Comparison of ENCODE assay signal across 1 cellular context in the genomic region with DNA sequence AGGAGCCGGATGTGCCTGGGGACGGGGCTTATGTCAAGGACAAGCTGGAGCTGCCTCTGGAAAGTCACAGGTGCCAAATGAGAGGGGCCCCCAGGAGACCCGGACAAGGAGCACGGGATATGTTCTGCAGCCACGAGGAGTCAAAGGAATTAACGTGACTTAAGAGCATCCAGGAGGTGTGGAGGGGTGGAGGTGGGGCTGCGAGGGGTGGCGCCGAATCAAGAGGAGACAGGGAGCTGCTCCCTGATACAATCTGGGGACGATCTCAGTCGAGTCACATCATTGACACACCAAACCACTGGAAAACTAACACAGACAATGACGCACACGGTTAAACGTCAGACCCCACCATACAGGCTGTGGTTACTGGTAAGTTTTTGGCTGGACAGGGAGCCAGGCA.
TF ChIP-seq lines count a peak whose summit lies in the region.

No MANE protein-coding gene starts in this region.

TF ChIP-seq in K562, 482 proteins besides CTCF, POLR2A, EP300 and RAD21 (continued from another document and continues in another):
- TF ChIP-seq, protein P1, sequence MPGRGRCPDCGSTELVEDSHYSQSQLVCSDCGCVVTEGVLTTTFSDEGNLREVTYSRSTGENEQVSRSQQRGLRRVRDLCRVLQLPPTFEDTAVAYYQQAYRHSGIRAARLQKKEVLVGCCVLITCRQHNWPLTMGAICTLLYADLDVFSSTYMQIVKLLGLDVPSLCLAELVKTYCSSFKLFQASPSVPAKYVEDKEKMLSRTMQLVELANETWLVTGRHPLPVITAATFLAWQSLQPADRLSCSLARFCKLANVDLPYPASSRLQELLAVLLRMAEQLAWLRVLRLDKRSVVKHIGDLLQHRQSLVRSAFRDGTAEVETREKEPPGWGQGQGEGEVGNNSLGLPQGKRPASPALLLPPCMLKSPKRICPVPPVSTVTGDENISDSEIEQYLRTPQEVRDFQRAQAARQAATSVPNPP (IDR thresholded peaks at IDR 0.05; ENCODE audit: borderline replicate concordance, insufficient read depth, insufficient read length) = no peak
- no peak for TF ChIP-seq ZNF146 (CRISPR knock-in tag; IDR thresholded peaks at IDR 0.05; ENCODE audit: unreplicated experiment)
- no peak for TF ChIP-seq ZFPM2 (CRISPR knock-in tag; IDR thresholded peaks at IDR 0.05)
- TF ChIP-seq ZNF12 (CRISPR knock-in tag; IDR thresholded peaks at IDR 0.05) = peak; percentile 42; the same call in 1 of the 2 replicates
- TF ChIP-seq ZBTB12 (CRISPR knock-in tag; IDR thresholded peaks at IDR 0.05) = peak; percentile 45; the same call in 1 of the 2 replicates
- TF ChIP-seq TRIM24 (IDR thresholded peaks at IDR 0.05) = no peak
- no peak for TF ChIP-seq ADNP (tag; IDR thresholded peaks at IDR 0.05)
- no peak for TF ChIP-seq TAF9B (IDR thresholded peaks at IDR 0.05; ENCODE audit: partially characterized antibody)
- TF ChIP-seq, protein P2, sequence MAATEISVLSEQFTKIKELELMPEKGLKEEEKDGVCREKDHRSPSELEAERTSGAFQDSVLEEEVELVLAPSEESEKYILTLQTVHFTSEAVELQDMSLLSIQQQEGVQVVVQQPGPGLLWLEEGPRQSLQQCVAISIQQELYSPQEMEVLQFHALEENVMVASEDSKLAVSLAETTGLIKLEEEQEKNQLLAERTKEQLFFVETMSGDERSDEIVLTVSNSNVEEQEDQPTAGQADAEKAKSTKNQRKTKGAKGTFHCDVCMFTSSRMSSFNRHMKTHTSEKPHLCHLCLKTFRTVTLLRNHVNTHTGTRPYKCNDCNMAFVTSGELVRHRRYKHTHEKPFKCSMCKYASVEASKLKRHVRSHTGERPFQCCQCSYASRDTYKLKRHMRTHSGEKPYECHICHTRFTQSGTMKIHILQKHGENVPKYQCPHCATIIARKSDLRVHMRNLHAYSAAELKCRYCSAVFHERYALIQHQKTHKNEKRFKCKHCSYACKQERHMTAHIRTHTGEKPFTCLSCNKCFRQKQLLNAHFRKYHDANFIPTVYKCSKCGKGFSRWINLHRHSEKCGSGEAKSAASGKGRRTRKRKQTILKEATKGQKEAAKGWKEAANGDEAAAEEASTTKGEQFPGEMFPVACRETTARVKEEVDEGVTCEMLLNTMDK (IDR thresholded peaks at IDR 0.05; ENCODE audit: borderline replicate concordance, insufficient read depth, low read depth, low read length, poor library complexity, severe bottlenecking) = no peak
- peak; percentile 94 for TF ChIP-seq CREM (IDR thresholded peaks at IDR 0.05; ENCODE audit: low read depth)
- no peak for TF ChIP-seq ZNF696 (CRISPR knock-in tag; conservative IDR thresholded peaks at IDR 0.05)
- no peak for TF ChIP-seq ILK (tag; IDR thresholded peaks at IDR 0.05; ENCODE audit: borderline replicate concordance, low read depth)
- TF ChIP-seq ZNF274 (IDR thresholded peaks at IDR 0.05; ENCODE audit: borderline replicate concordance, low read depth, low read length) = no peak
- TF ChIP-seq KLF13 (tag; IDR thresholded peaks at IDR 0.05; ENCODE audit: borderline replicate concordance, low read depth) = no peak
- no peak for TF ChIP-seq CEBPB (tag; IDR thresholded peaks at IDR 0.05)
- TF ChIP-seq TSC22D4 (tag; IDR thresholded peaks at IDR 0.05) = no peak
- TF ChIP-seq, protein P3, sequence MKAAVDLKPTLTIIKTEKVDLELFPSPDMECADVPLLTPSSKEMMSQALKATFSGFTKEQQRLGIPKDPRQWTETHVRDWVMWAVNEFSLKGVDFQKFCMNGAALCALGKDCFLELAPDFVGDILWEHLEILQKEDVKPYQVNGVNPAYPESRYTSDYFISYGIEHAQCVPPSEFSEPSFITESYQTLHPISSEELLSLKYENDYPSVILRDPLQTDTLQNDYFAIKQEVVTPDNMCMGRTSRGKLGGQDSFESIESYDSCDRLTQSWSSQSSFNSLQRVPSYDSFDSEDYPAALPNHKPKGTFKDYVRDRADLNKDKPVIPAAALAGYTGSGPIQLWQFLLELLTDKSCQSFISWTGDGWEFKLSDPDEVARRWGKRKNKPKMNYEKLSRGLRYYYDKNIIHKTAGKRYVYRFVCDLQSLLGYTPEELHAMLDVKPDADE (conservative IDR thresholded peaks at IDR 0.05; ENCODE audit: control insufficient read depth, low read depth, low read length) = no peak
- no peak for TF ChIP-seq NFATC3 (IDR thresholded peaks at IDR 0.05)
- no peak for TF ChIP-seq RBM25 (IDR thresholded peaks at IDR 0.05; ENCODE audit: low read depth, low read length, severe bottlenecking)
- TF ChIP-seq IFI16 (CRISPR knock-in tag; IDR thresholded peaks at IDR 0.05) = no peak
- TF ChIP-seq, protein P4, sequence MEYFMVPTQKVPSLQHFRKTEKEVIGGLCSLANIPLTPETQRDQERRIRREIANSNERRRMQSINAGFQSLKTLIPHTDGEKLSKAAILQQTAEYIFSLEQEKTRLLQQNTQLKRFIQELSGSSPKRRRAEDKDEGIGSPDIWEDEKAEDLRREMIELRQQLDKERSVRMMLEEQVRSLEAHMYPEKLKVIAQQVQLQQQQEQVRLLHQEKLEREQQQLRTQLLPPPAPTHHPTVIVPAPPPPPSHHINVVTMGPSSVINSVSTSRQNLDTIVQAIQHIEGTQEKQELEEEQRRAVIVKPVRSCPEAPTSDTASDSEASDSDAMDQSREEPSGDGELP (CRISPR knock-in tag; IDR thresholded peaks at IDR 0.05; ENCODE audit: borderline replicate concordance) = no peak
- TF ChIP-seq, protein P5, sequence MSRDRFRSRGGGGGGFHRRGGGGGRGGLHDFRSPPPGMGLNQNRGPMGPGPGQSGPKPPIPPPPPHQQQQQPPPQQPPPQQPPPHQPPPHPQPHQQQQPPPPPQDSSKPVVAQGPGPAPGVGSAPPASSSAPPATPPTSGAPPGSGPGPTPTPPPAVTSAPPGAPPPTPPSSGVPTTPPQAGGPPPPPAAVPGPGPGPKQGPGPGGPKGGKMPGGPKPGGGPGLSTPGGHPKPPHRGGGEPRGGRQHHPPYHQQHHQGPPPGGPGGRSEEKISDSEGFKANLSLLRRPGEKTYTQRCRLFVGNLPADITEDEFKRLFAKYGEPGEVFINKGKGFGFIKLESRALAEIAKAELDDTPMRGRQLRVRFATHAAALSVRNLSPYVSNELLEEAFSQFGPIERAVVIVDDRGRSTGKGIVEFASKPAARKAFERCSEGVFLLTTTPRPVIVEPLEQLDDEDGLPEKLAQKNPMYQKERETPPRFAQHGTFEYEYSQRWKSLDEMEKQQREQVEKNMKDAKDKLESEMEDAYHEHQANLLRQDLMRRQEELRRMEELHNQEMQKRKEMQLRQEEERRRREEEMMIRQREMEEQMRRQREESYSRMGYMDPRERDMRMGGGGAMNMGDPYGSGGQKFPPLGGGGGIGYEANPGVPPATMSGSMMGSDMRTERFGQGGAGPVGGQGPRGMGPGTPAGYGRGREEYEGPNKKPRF (IDR thresholded peaks at IDR 0.05; ENCODE audit: low read depth, low read length) = no peak
- no peak for TF ChIP-seq CREBBP (IDR thresholded peaks at IDR 0.05; ENCODE audit: low read depth, low read length)
- TF ChIP-seq, protein P6, sequence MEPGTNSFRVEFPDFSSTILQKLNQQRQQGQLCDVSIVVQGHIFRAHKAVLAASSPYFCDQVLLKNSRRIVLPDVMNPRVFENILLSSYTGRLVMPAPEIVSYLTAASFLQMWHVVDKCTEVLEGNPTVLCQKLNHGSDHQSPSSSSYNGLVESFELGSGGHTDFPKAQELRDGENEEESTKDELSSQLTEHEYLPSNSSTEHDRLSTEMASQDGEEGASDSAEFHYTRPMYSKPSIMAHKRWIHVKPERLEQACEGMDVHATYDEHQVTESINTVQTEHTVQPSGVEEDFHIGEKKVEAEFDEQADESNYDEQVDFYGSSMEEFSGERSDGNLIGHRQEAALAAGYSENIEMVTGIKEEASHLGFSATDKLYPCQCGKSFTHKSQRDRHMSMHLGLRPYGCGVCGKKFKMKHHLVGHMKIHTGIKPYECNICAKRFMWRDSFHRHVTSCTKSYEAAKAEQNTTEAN (CRISPR knock-in tag; IDR thresholded peaks at IDR 0.05) = no peak
- TF ChIP-seq JUND (IDR thresholded peaks at IDR 0.05; ENCODE audit: borderline replicate concordance, low read depth, low read length) = peak; percentile 59; the same call in 1 of the 2 replicates
- peak; percentile 28; the same call in 1 of the 3 replicates for TF ChIP-seq JUND (tag; IDR thresholded peaks at IDR 0.05; ENCODE audit: borderline replicate concordance, low read depth, low read length)
- TF ChIP-seq VEZF1 (CRISPR knock-in tag; IDR thresholded peaks at IDR 0.05) = 0 out of 2 replicates have a peak, but pooled peaks have one; percentile 22
- no peak for TF ChIP-seq ATF1 (CRISPR knock-in tag; IDR thresholded peaks at IDR 0.05)
- TF ChIP-seq ATF1 (tag; IDR thresholded peaks at IDR 0.05) = peak; percentile 43; the same call in 1 of the 2 replicates
- no peak for TF ChIP-seq SAFB2 (IDR thresholded peaks at IDR 0.05; ENCODE audit: borderline replicate concordance, low read depth, low read length, severe bottlenecking)
- 0 out of 2 replicates have a peak, but pooled peaks have one; percentile 28 for TF ChIP-seq ETV5 (CRISPR knock-in tag; IDR thresholded peaks at IDR 0.05; ENCODE audit: low read depth)
- peak; percentile 63 for TF ChIP-seq NCOA1 (IDR thresholded peaks at IDR 0.05; ENCODE audit: low read depth)
- TF ChIP-seq, protein P7, sequence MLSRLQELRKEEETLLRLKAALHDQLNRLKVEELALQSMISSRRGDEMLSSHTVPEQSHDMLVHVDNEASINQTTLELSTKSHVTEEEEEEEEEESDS (CRISPR knock-in tag; IDR thresholded peaks at IDR 0.05) = no peak
- peak in 1 of 2 experiments; percentile 26; a peak in 1 of 4 replicates for TF ChIP-seq NRF1 (conservative IDR thresholded peaks at IDR 0.05 in 1 of 2, IDR thresholded peaks at IDR 0.05 in 1 of 2)
- no peak for TF ChIP-seq MEF2A (IDR thresholded peaks at IDR 0.05; ENCODE audit: control insufficient read depth, low read depth, low read length)
- TF ChIP-seq, protein P8, sequence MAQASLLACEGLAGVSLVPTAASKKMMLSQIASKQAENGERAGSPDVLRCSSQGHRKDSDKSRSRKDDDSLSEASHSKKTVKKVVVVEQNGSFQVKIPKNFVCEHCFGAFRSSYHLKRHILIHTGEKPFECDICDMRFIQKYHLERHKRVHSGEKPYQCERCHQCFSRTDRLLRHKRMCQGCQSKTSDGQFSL (CRISPR knock-in tag; IDR thresholded peaks at IDR 0.05) = no peak
- TF ChIP-seq, protein P8 (tag; IDR thresholded peaks at IDR 0.05) = no peak
- TF ChIP-seq, protein P9, sequence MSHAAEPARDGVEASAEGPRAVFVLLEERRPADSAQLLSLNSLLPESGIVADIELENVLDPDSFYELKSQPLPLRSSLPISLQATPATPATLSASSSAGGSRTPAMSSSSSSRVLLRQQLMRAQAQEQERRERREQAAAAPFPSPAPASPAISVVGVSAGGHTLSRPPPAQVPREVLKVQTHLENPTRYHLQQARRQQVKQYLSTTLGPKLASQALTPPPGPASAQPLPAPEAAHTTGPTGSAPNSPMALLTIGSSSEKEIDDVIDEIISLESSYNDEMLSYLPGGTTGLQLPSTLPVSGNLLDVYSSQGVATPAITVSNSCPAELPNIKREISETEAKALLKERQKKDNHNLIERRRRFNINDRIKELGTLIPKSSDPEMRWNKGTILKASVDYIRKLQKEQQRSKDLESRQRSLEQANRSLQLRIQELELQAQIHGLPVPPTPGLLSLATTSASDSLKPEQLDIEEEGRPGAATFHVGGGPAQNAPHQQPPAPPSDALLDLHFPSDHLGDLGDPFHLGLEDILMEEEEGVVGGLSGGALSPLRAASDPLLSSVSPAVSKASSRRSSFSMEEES (CRISPR knock-in tag; IDR thresholded peaks at IDR 0.05) = no peak
- TF ChIP-seq HMGXB4 (CRISPR knock-in tag; IDR thresholded peaks at IDR 0.05) = no peak
- no peak for TF ChIP-seq ERF (CRISPR knock-in tag; IDR thresholded peaks at IDR 0.05)
- no peak for TF ChIP-seq RBBP5 (IDR thresholded peaks at IDR 0.05; ENCODE audit: borderline replicate concordance, insufficient read depth, low read length, poor library complexity, severe bottlenecking)
